ENCODE assay signal across 15 cellular contexts in genomic region chr10:11869211-11869610, GRCh38.
"Had no signal": no experiment of that assay in that cellular context is flagged by ENCODE, and none has a peak within 500 bp of the region (broad histone marks: within the 10 kb centered on the region; RNA-seq: fewer than 3 reads in every experiment).

No MANE protein-coding gene starts in this region.

- H3K4me1 ChIP-seq: colonic mucosa had no signal

- H3K27ac ChIP-seq: body of pancreas, colonic mucosa had no signal

- H3K27me3 ChIP-seq: body of pancreas, colonic mucosa, right atrium auricular region had no signal

- ATAC-seq: activated CD8-positive, alpha-beta memory T cell treated with anti-CD3 and anti-CD28 coated beads, Interleukin-2, amount 10 ng/mL, durations not matched to agents 7 days and 5 days; body of pancreas; stimulated activated naive CD8-positive, alpha-beta T cell treated with anti-CD3 and anti-CD28 coated beads, Interleukin-15, Interleukin-2, amounts not matched to agents 100 U/mL and 50 U/mL, for 24 hours had no signal

- H3K9me3 ChIP-seq: body of pancreas, colonic mucosa, right atrium auricular region had no signal

- H3K4me3 ChIP-seq: body of pancreas, colonic mucosa had no signal

- DNase-seq: activated B cell treated with CpG ODN at 0.5 μM for 24 hours; activated CD4-positive, alpha-beta memory T cell treated with anti-CD3 and anti-CD28 coated beads, Interleukin-2, amount 10 ng/mL, durations not matched to agents 7 days and 5 days; activated CD4-positive, alpha-beta T cell treated with anti-CD3 and anti-CD28 coated beads for 4 hours; activated CD8-positive, alpha-beta memory T cell treated with anti-CD3 and anti-CD28 coated beads, Interleukin-2, amount 10 ng/mL, durations not matched to agents 7 days and 5 days; amniotic stem cell; body of pancreas; central memory CD4-positive, alpha-beta T cell; colonic mucosa; foreskin melanocyte; immature natural killer cell; natural killer cell; occipital lobe; stimulated activated CD4-positive, alpha-beta T cell treated with anti-CD3 and anti-CD28 coated beads, Interleukin-2, amount 100 ng/mL, for 24 hours; stimulated activated naive CD8-positive, alpha-beta T cell treated with anti-CD3 and anti-CD28 coated beads, Interleukin-15, Interleukin-2, amounts not matched to agents 100 U/mL and 50 U/mL, for 24 hours had no signal

- H3K36me3 ChIP-seq: colonic mucosa, right atrium auricular region had no signal
